16 cellular contexts compared by ENCODE assay signal in genomic region chr13:22517544-22517943, GRCh38.
DNase-seq lines count a peak whose midpoint lies in the region; ATAC-seq and TF ChIP-seq lines count a peak whose summit lies in the region.
"Had no signal": no experiment of that assay in that cellular context is flagged by ENCODE, and none has a peak within 500 bp of the region (broad histone marks: within the 10 kb centered on the region; RNA-seq: fewer than 3 reads in every experiment).

No MANE protein-coding gene starts in this region.

- no peak for ATAC-seq in GM18505 (IDR thresholded peaks at IDR 0.05; ENCODE audit: unreplicated experiment)
- no peak for ATAC-seq in mucosa of descending colon
- ATAC-seq: activated CD8-positive, alpha-beta memory T cell treated with anti-CD3 and anti-CD28 coated beads, Interleukin-2, amount 10 ng/mL, durations not matched to agents 7 days and 5 days; stimulated activated naive CD8-positive, alpha-beta T cell treated with anti-CD3 and anti-CD28 coated beads, Interleukin-15, Interleukin-2, amounts not matched to agents 100 U/mL and 50 U/mL, for 24 hours had no signal

- no peak overlapping the region for H3K27ac ChIP-seq in iPS DF 6.9 (ENCODE audit: low read length)
- H3K27ac ChIP-seq: dorsolateral prefrontal cortex, esophagus muscularis mucosa, upper lobe of left lung had no signal

- H3K4me3 ChIP-seq in iPS DF 6.9 (ENCODE audit: low read length), result no peak overlapping the region
- H3K4me3 ChIP-seq in mucosa of descending colon, result no peak overlapping the region
- H3K4me3 ChIP-seq: dorsolateral prefrontal cortex, esophagus muscularis mucosa, upper lobe of left lung had no signal

- H3K36me3 ChIP-seq in iPS DF 6.9 (ENCODE audit: control insufficient read depth, insufficient read depth, low read length), result no peaks in the 10 kb centered on the region
- no peaks in the 10 kb centered on the region for H3K36me3 ChIP-seq in mucosa of descending colon (ENCODE audit: low read depth)
- H3K36me3 ChIP-seq: esophagus muscularis mucosa, upper lobe of left lung had no signal

- DNase-seq in COR-L47 (lab: John Stamatoyannopoulos, UW), result peak; percentile 10
- peak; percentile 90 for DNase-seq in NCI-H1105 treated with DMSO at 0.1 percent for 48 hours (lab: John Stamatoyannopoulos, UW)
- peak; percentile 97 to 99 for DNase-seq in NCI-H526 (lab: John Stamatoyannopoulos, UW)
- peak; percentile 5 for DNase-seq in iPS DF 6.9 (ENCODE audit: low read depth, low spot score)
- no peak for DNase-seq in T-helper 2 cell
- no peak for DNase-seq in stimulated activated CD4-positive, alpha-beta T cell treated with anti-CD3 and anti-CD28 coated beads, Interleukin-4, amount 100 ng/mL, for 4 hours
- no peak for DNase-seq in mucosa of descending colon
- DNase-seq: activated B cell treated with CpG ODN at 0.5 μM for 24 hours; activated CD8-positive, alpha-beta memory T cell treated with anti-CD3 and anti-CD28 coated beads, Interleukin-2, amount 10 ng/mL, durations not matched to agents 7 days and 5 days; C1 segment of cervical spinal cord; dorsolateral prefrontal cortex; retina; stimulated activated naive CD8-positive, alpha-beta T cell treated with anti-CD3 and anti-CD28 coated beads, Interleukin-15, Interleukin-2, amounts not matched to agents 100 U/mL and 50 U/mL, for 24 hours had no signal

- no peak for TF ChIP-seq CTCF in mucosa of descending colon (IDR thresholded peaks at IDR 0.05)

- H3K9me3 ChIP-seq in iPS DF 6.9 (ENCODE audit: control insufficient read depth, insufficient read depth, low read length) (no peaks in the 10 kb centered on the region), mucosa of descending colon (no peaks in the 10 kb centered on the region)
- H3K9me3 ChIP-seq: esophagus muscularis mucosa, upper lobe of left lung had no signal

- no CpG with 5 or more reads among the region's 3 CpGs for WGBS in iPS DF 6.9 (ENCODE audit: insufficient coverage, insufficient read length)

- no peak for TF ChIP-seq POLR2A in GM18505 (IDR thresholded peaks at IDR 0.05; ENCODE audit: borderline replicate concordance, extremely low read depth, insufficient read depth, insufficient read length)

- no peaks in the 10 kb centered on the region for H3K4me1 ChIP-seq in iPS DF 6.9 (ENCODE audit: control insufficient read depth, insufficient read depth, low read length)
- H3K4me1 ChIP-seq in mucosa of descending colon (ENCODE audit: low read depth), result no peaks in the 10 kb centered on the region
- H3K4me1 ChIP-seq: esophagus muscularis mucosa, upper lobe of left lung had no signal

- no peaks in the 10 kb centered on the region for H3K27me3 ChIP-seq in iPS DF 6.9 (ENCODE audit: control insufficient read depth, insufficient read depth, low read length)
- H3K27me3 ChIP-seq: dorsolateral prefrontal cortex, esophagus muscularis mucosa, upper lobe of left lung had no signal

- intact Hi-C loops in mucosa of descending colon (cut with DNase I, micrococcal nuclease), result no loop called here

Comparison
In these comparisons a context has a peak if more than half of its experiments do, and no peak if none do; other contexts are left out.
1. DNase-seq: peak in COR-L47 (single experiment), NCI-H1105 treated with DMSO at 0.1 percent for 48 hours (single experiment), NCI-H526 (2 of 2) and iPS DF 6.9 (single experiment); none in T-helper 2 cell (0 of 5), stimulated activated CD4-positive, alpha-beta T cell treated with anti-CD3 and anti-CD28 coated beads, Interleukin-4, amount 100 ng/mL, for 4 hours (0 of 2) and mucosa of descending colon (0 of 3).